In genomic region chr7:44106311-44107065, GRCh38 we compare ENCODE assay signal across 13 cellular contexts. TPM values are rescaled to one million over a fixed set of nuclear protein-coding genes. Genes with fewer than 3 reads are reported as not detected.
DNase-seq lines count a peak whose midpoint lies in the region; ATAC-seq and TF ChIP-seq lines count a peak whose summit lies in the region.
"Had no signal": no experiment of that assay in that cellular context is flagged by ENCODE, and none has a peak within 500 bp of the region (broad histone marks: within the 10 kb centered on the region; RNA-seq: fewer than 3 reads in every experiment).

No MANE protein-coding gene starts in this region.

- BruUV-seq in MCF 10A (replicated peaks; lab: Mats Ljungman, UMichigan): no TSS peak

- ATAC-seq in psoas muscle: no peak
- no peak for ATAC-seq in aorta (ENCODE audit: low FRiP score)

- H3K36me3 ChIP-seq in breast epithelium (no peaks in the 10 kb centered on the region), esophagus muscularis mucosa (peaks cover 0 to 52% (median 34%) of the 10 kb centered on the region in 4 donors), psoas muscle (ENCODE audit: insufficient read depth in 1 of 2, low read depth in 1 of 2) (no peaks in the 10 kb centered on the region), aorta (ENCODE audit: control insufficient read depth in 1 of 2, insufficient read depth in 2 of 2, low read length in 1 of 2) (peaks cover 0 to 11% of the 10 kb centered on the region in 2 donors)
- H3K36me3 ChIP-seq: prostate gland had no signal

- H3K4me1 ChIP-seq in breast epithelium (peaks cover 0 to 2% of the 10 kb centered on the region in 2 donors), esophagus muscularis mucosa (peaks cover 21 to 85% (median 64%) of the 10 kb centered on the region in 4 donors), psoas muscle (no peaks in the 10 kb centered on the region), aorta (ENCODE audit: control insufficient read depth in 1 of 2, insufficient read depth in 2 of 2, low read length in 2 of 2) (peaks cover 0 to 9% of the 10 kb centered on the region in 2 donors)
- H3K4me1 ChIP-seq: prostate gland had no signal

- no peak for DNase-seq in breast epithelium (ENCODE audit: low spot score in 2 of 2)
- no peak for DNase-seq in MCF 10A (ENCODE audit: unreplicated experiment)
- no peak for DNase-seq in esophagus muscularis mucosa (ENCODE audit: extremely low spot score)
- peak in 1 of 2 donors; percentile 26 for DNase-seq in psoas muscle
- peak in 1 of 2 donors; percentile 44 for DNase-seq in aorta
- no peak for DNase-seq in mesenteric fat pad (ENCODE audit: low spot score)
- DNase-seq in hypothalamus (lab: John Stamatoyannopoulos, UW): no peak
- DNase-seq in hippocampal formation (lab: John Stamatoyannopoulos, UW): no peak
- DNase-seq: stimulated activated CD4-positive, alpha-beta T cell treated with anti-CD3 and anti-CD28 coated beads, Interleukin-4, amount 100 ng/mL, for 4 hours had no signal

- TF ChIP-seq CTCF in breast epithelium (IDR thresholded peaks at IDR 0.05) (no peak), MCF 10A (IDR thresholded peaks at IDR 0.05; ENCODE audit: unreplicated experiment) (no peak), esophagus muscularis mucosa (IDR thresholded peaks at IDR 0.05) (no peak), psoas muscle (IDR thresholded peaks at IDR 0.05) (no peak)

- POLR2A ChIA-PET in MCF 10A (lab: Yijun Ruan, JAX): no interaction called here

- 87% methylated on average over 7 of the region's 10 CpGs for WGBS in esophagus muscularis mucosa
- WGBS in psoas muscle, 3 donors: 90 to 95% (median 91%) methylated on average over 10 of the region's 10 CpGs
- WGBS in aorta, 2 donors: 69 to 70% methylated on average over 10 of the region's 10 CpGs

- no peak overlapping the region for H3K27ac Mint-ChIP-seq in MCF 10A (ENCODE audit: low read depth, unreplicated experiment)

- no peak for TF ChIP-seq POLR2A in breast epithelium (IDR thresholded peaks at IDR 0.05)
- no peak for TF ChIP-seq POLR2A in esophagus muscularis mucosa (IDR thresholded peaks at IDR 0.05; ENCODE audit: low read depth)

- H3K36me3 Mint-ChIP-seq in MCF 10A (ENCODE audit: insufficient read depth, unreplicated experiment): peaks cover 3% of the 10 kb centered on the region

- intact Hi-C loops in breast epithelium (cut with DNase I; ENCODE audit: low total_unique reads): no loop called here
- intact Hi-C loops in MCF 10A (cut with micrococcal nuclease): no loop called here
- intact Hi-C loops in esophagus muscularis mucosa (cut with DNase I): no loop called here
- intact Hi-C loops in psoas muscle (cut with DNase I): no loop called here
- intact Hi-C loops in aorta (cut with DNase I): loop anchor here (2.0 to 5.0 kb wide), 2 partner anchors 28 to 34 kb away; no protein-coding TSS in a partner anchor

- H3K9me3 ChIP-seq in breast epithelium (no peaks in the 10 kb centered on the region), esophagus muscularis mucosa (no peaks in the 10 kb centered on the region), psoas muscle (no peaks in the 10 kb centered on the region), aorta (ENCODE audit: control insufficient read depth, low read length) (no peaks in the 10 kb centered on the region)
- H3K9me3 ChIP-seq: prostate gland had no signal

- H3K27me3 Mint-ChIP-seq in MCF 10A (ENCODE audit: insufficient read depth, unreplicated experiment): no peaks in the 10 kb centered on the region

- no peaks in the 10 kb centered on the region for H3K27me3 ChIP-seq in breast epithelium
- no peaks in the 10 kb centered on the region for H3K27me3 ChIP-seq in esophagus muscularis mucosa
- peaks cover 0 to 11% (median 6%) of the 10 kb centered on the region in 3 donors for H3K27me3 ChIP-seq in psoas muscle (ENCODE audit: insufficient read depth in 3 of 3, low read length in 2 of 3)
- H3K27me3 ChIP-seq in aorta (ENCODE audit: control insufficient read depth in 1 of 2, insufficient read depth in 2 of 2, low read length in 1 of 2): no peaks in the 10 kb centered on the region

- TF ChIP-seq EP300 in esophagus muscularis mucosa (IDR thresholded peaks at IDR 0.05): no peak

- H3K4me1 Mint-ChIP-seq in MCF 10A (ENCODE audit: insufficient read depth, unreplicated experiment): peaks cover 20% of the 10 kb centered on the region

- H3K4me3 Mint-ChIP-seq in MCF 10A (ENCODE audit: unreplicated experiment): no peak overlapping the region

- H3K27ac ChIP-seq in breast epithelium (peak overlapping the region; percentile 87 to 98), esophagus muscularis mucosa (replicated peaks in 1 of 4) (peak overlapping the region; percentile 78 to 94 (median 90)), psoas muscle (no peak overlapping the region), aorta (ENCODE audit: low read depth in 1 of 2, low read length in 2 of 2) (peak overlapping the region; percentile 69 to 89)

- CTCF ChIA-PET in MCF 10A (lab: Yijun Ruan, JAX): no interaction called here

- H3K4me3 ChIP-seq in breast epithelium (peak overlapping the region; percentile 70 to 95 (median 80)), esophagus muscularis mucosa (peak overlapping the region in 3 of 4 donors; percentile 65 to 72 (median 66)), psoas muscle (peak overlapping the region; percentile 59), aorta (ENCODE audit: low read length in 2 of 2) (peak overlapping the region in 1 of 2 donors; percentile 80)

- H3K9me3 Mint-ChIP-seq in MCF 10A (ENCODE audit: unreplicated experiment): no peaks in the 10 kb centered on the region

RNA-seq across cellular contexts. Expression of gene AEBP1, which starts 2.3 kb away (rescaled TPM):
- total RNA-seq in breast epithelium (100 to 1,000 TPM in 2 of 3 donors, 10 to 100 TPM in 1; 85.6 to 300 (median 145) TPM), MCF 10A (2022) (not detected in 2 replicates), esophagus muscularis mucosa (100 to 1,000 TPM in 3 of 4 donors, 10 to 100 TPM in 1; 71.0 to 234 (median 156) TPM), psoas muscle (10 to 100 TPM in 3 of 4 donors, 1 to 10 TPM in 1; 6.9 to 22.0 (median 14.6) TPM), aorta (1,000 to 10,000 TPM in 1 of 2 donors, 100 to 1,000 TPM in 1; 856 to 1,098 TPM), mesenteric fat pad (267 TPM)
- polyA plus RNA-seq in psoas muscle (1 to 10 TPM; 2.8 to 7.8 (median 5.9) TPM), aorta (1,000 to 10,000 TPM in 1 of 2 donors, 100 to 1,000 TPM in 1; 293 to 2,243 TPM)

RNA-seq across cellular contexts. Expression of gene POLD2, which starts 16.9 kb away (rescaled TPM):
- 10 to 100 TPM; 38.9 to 49.8 (median 39.7) TPM for total RNA-seq in breast epithelium
- total RNA-seq in MCF 10A (2022): 118 and 179 TPM in 2 replicates
- total RNA-seq in esophagus muscularis mucosa: 10 to 100 TPM; 33.6 to 71.2 (median 55.9) TPM
- 100 to 1,000 TPM in 3 of 4 donors, 10 to 100 TPM in 1; 79.2 to 127 (median 119) TPM for total RNA-seq in psoas muscle
- polyA plus RNA-seq in psoas muscle: 10 to 100 TPM; 57.3 to 87.1 (median 81.3) TPM
- total RNA-seq in aorta: 10 to 100 TPM; 49.5 to 53.4 TPM
- 10 to 100 TPM; 31.6 to 93.1 TPM for polyA plus RNA-seq in aorta
- 60.2 TPM for total RNA-seq in mesenteric fat pad

RNA-seq across cellular contexts. Expression of gene POLM, which starts 24.2 kb away (rescaled TPM):
- total RNA-seq in breast epithelium: 10 to 100 TPM; 22.4 to 44.8 (median 31.1) TPM
- total RNA-seq in MCF 10A (2022): 19.2 and 22.8 TPM in 2 replicates
- 10 to 100 TPM; 12.4 to 32.3 (median 26.5) TPM for total RNA-seq in esophagus muscularis mucosa
- total RNA-seq in psoas muscle: 10 to 100 TPM in 3 of 4 donors, 1 to 10 TPM in 1; 7.7 to 13.1 (median 10.4) TPM
- polyA plus RNA-seq in psoas muscle: 1 to 10 TPM; 7.1 to 9.6 (median 7.1) TPM
- total RNA-seq in aorta: 10 to 100 TPM; 27.6 to 35.7 TPM
- 10 to 100 TPM in 1 of 2 donors, 1 to 10 TPM in 1; 8.4 to 35.6 TPM for polyA plus RNA-seq in aorta
- 15.5 TPM for total RNA-seq in mesenteric fat pad

RNA-seq across cellular contexts. Expression of gene MYL7, which starts 34.6 kb away (rescaled TPM):
- under 1 TPM in 1 of 3 donors, not detected in 2; 0.73 TPM for total RNA-seq in breast epithelium
- total RNA-seq in MCF 10A (2022): not detected in 2 replicates
- not detected for total RNA-seq in esophagus muscularis mucosa
- total RNA-seq in psoas muscle: 1 to 10 TPM in 2 of 4 donors, not detected in 2; 1.7 TPM
- under 1 TPM in 2 of 3 donors, not detected in 1; 0.15 to 0.23 TPM for polyA plus RNA-seq in psoas muscle
- not detected for total RNA-seq in aorta
- 1 to 10 TPM; 2.6 to 4.1 TPM for polyA plus RNA-seq in aorta
- total RNA-seq in mesenteric fat pad: not detected
- total RNA-seq: A673; fibroblast of lung; prostate gland; T-helper 2 cell treated with Interferon-gamma antibody and Interleukin-4, amounts not matched to agents 100 ng/mL and 5 ng/mL, for 36 hours had no signal
- polyA plus RNA-seq: fibroblast of lung had no signal

RNA-seq across cellular contexts. Expression of gene PGAM2, which starts 41.1 kb away (rescaled TPM):
- total RNA-seq in breast epithelium (under 1 TPM; 0.64 to 0.73 (median 0.66) TPM), MCF 10A (2022) (not detected in 2 replicates), esophagus muscularis mucosa (1 to 10 TPM in 1 of 4 donors, under 1 TPM in 2, not detected in 1; 0.52 to 1.8 (median 0.66) TPM), psoas muscle (100 to 1,000 TPM; 214 to 449 (median 298) TPM), aorta (1 to 10 TPM; 4.1 to 4.8 TPM), mesenteric fat pad (not detected)
- polyA plus RNA-seq in psoas muscle (1,000 to 10,000 TPM in 1 of 3 donors, 100 to 1,000 TPM in 2; 285 to 1,581 (median 569) TPM), aorta (1 to 10 TPM; 8.0 to 9.5 TPM)
- total RNA-seq: A673 had no signal
- polyA plus RNA-seq: fibroblast of lung had no signal

Comparison
In these comparisons a context has a peak if more than half of its experiments do, and no peak if none do; other contexts are left out.
1. intact Hi-C loops: an anchor here in aorta (2.0 to 5.0 kb wide); none called in breast epithelium, MCF 10A, esophagus muscularis mucosa and psoas muscle.